In genomic region chr17:18315498-18316360, GRCh38 we compare ENCODE assay signal across 6 cellular contexts. TPM values are rescaled to one million over a fixed set of nuclear protein-coding genes. Genes with fewer than 3 reads are reported as not detected.
DNase-seq lines count a peak whose midpoint lies in the region; ATAC-seq and TF ChIP-seq lines count a peak whose summit lies in the region.

No MANE protein-coding gene starts in this region.

- H3K4me3 ChIP-seq in MG63 (peak overlapping the region; percentile 86), rectal smooth muscle tissue (ENCODE audit: low read length) (peak overlapping the region; percentile 95)

- no peaks in the 10 kb centered on the region for H3K9me3 ChIP-seq in MG63

- H3K27me3 ChIP-seq in MG63, result no peaks in the 10 kb centered on the region
- no peaks in the 10 kb centered on the region for H3K27me3 ChIP-seq in rectal smooth muscle tissue (ENCODE audit: control insufficient read depth, insufficient read depth, low read length)

- DNase-seq in MG63, result no peak
- peak; percentile 41 for DNase-seq in dermis blood vessel endothelial cell
- no peak for DNase-seq in DMS79 treated with DMSO at 0.1 percent for 48 hours (lab: John Stamatoyannopoulos, UW)

- H3K9ac ChIP-seq in rectal smooth muscle tissue (ENCODE audit: low read length), result peak overlapping the region; percentile 86

- peaks cover 22% of the 10 kb centered on the region for H3K36me3 ChIP-seq in MG63
- H3K36me3 ChIP-seq in rectal smooth muscle tissue (ENCODE audit: control insufficient read depth, insufficient read depth, low read length), result peaks cover 3% of the 10 kb centered on the region

- H3K4me1 ChIP-seq in rectal smooth muscle tissue (ENCODE audit: control insufficient read depth, insufficient read depth, low read length), result peaks cover 34% of the 10 kb centered on the region

- no peak for TF ChIP-seq CTCF in C4-2B (conservative IDR thresholded peaks at IDR 0.05)

- no peak for ATAC-seq in GM19035 (IDR thresholded peaks at IDR 0.05; ENCODE audit: unreplicated experiment)

- peak overlapping the region; percentile 92 for H3K27ac ChIP-seq in C4-2B
- peak overlapping the region; percentile 92 for H3K27ac ChIP-seq in rectal smooth muscle tissue (ENCODE audit: low read depth, low read length)

RNA-seq across cellular contexts. Expression of gene SMCR8, which starts 0.6 kb away (rescaled TPM):
- total RNA-seq in MG63 (2014; rRNA removed; shearing (Covaris generic); ENCODE audit: low replicate concordance), result 2.6 and 5.2 TPM in 2 replicates
- 18.7 and 28.8 TPM in 2 replicates for total RNA-seq in dermis blood vessel endothelial cell

RNA-seq across cellular contexts. Expression of gene TOP3A, which starts 0.9 kb away (rescaled TPM):
- total RNA-seq in MG63 (2014; rRNA removed; shearing (Covaris generic); ENCODE audit: low replicate concordance), result 16.3 and 21.2 TPM in 2 replicates
- total RNA-seq in dermis blood vessel endothelial cell, result 26.8 and 47.0 TPM in 2 replicates

RNA-seq across cellular contexts. Expression of gene SHMT1, which starts 47.6 kb away (rescaled TPM):
- total RNA-seq in MG63 (2014; rRNA removed; shearing (Covaris generic); ENCODE audit: low replicate concordance), result 7.1 and 17.7 TPM in 2 replicates
- 11.1 and 23.3 TPM in 2 replicates for total RNA-seq in dermis blood vessel endothelial cell

RNA-seq across cellular contexts. Expression of gene MIEF2, which starts 55.3 kb away (rescaled TPM):
- total RNA-seq in MG63 (2014; rRNA removed; shearing (Covaris generic); ENCODE audit: low replicate concordance), result 3.2 and 19.9 TPM in 2 replicates
- 22.4 and 22.6 TPM in 2 replicates for total RNA-seq in dermis blood vessel endothelial cell

RNA-seq across cellular contexts. Expression of gene FLII, which starts 57.2 kb away (rescaled TPM):
- total RNA-seq in MG63 (2014; rRNA removed; shearing (Covaris generic); ENCODE audit: low replicate concordance), result 192 and 203 TPM in 2 replicates
- 409 and 588 TPM in 2 replicates for total RNA-seq in dermis blood vessel endothelial cell
